ENCODE assay signal across 1 cellular context in the genomic region with DNA sequence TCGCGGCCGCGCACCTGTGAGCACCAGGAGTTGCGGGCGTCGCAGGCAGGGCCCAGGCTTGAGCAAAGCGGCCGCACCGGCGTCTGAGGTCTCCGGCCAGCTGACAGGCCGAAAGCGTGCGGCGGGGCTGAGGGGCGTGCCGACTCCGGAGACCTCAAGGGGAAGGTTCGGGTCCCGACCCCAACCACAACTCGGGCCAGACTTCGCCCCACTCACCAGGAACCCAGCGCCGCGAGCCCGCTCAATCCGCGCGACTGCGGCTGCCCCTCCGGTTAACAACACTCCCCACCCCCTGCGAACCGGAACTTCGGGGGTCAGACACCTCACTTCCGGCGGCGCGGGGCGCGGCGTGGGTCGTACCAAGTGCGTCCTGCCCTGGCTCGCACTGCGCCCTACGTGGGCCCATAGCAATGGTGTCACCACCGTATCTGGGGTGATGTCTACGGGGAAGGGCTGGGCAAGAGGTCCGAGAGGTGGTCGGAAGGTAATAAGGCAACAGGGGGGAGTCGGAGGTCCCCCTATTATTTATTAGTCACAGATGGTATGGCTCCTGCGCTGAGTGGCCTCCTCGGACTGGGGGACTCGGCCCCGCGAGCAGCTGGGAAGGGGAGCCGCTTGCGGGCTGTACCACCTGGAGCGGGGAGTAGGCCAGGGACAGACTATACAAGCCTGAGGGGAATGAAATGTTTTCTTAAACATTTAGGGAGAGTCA.
TF ChIP-seq lines count a peak whose summit lies in the region.

A gene (minus strand): TSS at position 280 of the 712 bp plus-strand sequence. CDS start 918 bp downstream, outside the sequence.

TF ChIP-seq in K562, 482 proteins besides CTCF, POLR2A, EP300 and RAD21 (continued from another document and continues in another):
- TF ChIP-seq, protein P1, sequence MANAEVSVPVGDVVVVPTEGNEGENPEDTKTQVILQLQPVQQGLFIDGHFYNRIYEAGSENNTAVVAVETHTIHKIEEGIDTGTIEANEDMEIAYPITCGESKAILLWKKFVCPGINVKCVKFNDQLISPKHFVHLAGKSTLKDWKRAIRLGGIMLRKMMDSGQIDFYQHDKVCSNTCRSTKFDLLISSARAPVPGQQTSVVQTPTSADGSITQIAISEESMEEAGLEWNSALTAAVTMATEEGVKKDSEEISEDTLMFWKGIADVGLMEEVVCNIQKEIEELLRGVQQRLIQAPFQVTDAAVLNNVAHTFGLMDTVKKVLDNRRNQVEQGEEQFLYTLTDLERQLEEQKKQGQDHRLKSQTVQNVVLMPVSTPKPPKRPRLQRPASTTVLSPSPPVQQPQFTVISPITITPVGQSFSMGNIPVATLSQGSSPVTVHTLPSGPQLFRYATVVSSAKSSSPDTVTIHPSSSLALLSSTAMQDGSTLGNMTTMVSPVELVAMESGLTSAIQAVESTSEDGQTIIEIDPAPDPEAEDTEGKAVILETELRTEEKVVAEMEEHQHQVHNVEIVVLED (CRISPR knock-in tag; IDR thresholded peaks at IDR 0.05), result peak; percentile 80
- peak; percentile 80; the same call in 1 of the 2 replicates for TF ChIP-seq ZNF717 (CRISPR knock-in tag; IDR thresholded peaks at IDR 0.05)
- peak; percentile 43 for TF ChIP-seq FUS (optimal IDR thresholded peaks at IDR 0.05; ENCODE audit: low read depth, low read length)
- TF ChIP-seq, protein P2, sequence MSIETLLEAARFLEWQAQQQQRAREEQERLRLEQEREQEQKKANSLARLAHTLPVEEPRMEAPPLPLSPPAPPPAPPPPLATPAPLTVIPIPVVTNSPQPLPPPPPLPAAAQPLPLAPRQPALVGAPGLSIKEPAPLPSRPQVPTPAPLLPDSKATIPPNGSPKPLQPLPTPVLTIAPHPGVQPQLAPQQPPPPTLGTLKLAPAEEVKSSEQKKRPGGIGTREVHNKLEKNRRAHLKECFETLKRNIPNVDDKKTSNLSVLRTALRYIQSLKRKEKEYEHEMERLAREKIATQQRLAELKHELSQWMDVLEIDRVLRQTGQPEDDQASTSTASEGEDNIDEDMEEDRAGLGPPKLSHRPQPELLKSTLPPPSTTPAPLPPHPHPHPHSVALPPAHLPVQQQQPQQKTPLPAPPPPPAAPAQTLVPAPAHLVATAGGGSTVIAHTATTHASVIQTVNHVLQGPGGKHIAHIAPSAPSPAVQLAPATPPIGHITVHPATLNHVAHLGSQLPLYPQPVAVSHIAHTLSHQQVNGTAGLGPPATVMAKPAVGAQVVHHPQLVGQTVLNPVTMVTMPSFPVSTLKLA (conservative IDR thresholded peaks at IDR 0.05), result peak; percentile 93 to 95
- peak; percentile 73; the same call in 1 of the 2 replicates for TF ChIP-seq PHF21A (IDR thresholded peaks at IDR 0.05; ENCODE audit: borderline replicate concordance, low read depth)
- TF ChIP-seq, protein P3, sequence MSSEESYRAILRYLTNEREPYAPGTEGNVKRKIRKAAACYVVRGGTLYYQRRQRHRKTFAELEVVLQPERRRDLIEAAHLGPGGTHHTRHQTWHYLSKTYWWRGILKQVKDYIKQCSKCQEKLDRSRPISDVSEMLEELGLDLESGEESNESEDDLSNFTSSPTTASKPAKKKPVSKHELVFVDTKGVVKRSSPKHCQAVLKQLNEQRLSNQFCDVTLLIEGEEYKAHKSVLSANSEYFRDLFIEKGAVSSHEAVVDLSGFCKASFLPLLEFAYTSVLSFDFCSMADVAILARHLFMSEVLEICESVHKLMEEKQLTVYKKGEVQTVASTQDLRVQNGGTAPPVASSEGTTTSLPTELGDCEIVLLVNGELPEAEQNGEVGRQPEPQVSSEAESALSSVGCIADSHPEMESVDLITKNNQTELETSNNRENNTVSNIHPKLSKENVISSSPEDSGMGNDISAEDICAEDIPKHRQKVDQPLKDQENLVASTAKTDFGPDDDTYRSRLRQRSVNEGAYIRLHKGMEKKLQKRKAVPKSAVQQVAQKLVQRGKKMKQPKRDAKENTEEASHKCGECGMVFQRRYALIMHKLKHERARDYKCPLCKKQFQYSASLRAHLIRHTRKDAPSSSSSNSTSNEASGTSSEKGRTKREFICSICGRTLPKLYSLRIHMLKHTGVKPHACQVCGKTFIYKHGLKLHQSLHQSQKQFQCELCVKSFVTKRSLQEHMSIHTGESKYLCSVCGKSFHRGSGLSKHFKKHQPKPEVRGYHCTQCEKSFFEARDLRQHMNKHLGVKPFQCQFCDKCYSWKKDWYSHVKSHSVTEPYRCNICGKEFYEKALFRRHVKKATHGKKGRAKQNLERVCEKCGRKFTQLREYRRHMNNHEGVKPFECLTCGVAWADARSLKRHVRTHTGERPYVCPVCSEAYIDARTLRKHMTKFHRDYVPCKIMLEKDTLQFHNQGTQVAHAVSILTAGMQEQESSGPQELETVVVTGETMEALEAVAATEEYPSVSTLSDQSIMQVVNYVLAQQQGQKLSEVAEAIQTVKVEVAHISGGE (CRISPR knock-in tag; IDR thresholded peaks at IDR 0.05), result peak in 1 of 3 experiments; percentile 78; a peak in 2 of 6 replicates
- TF ChIP-seq, protein P4, sequence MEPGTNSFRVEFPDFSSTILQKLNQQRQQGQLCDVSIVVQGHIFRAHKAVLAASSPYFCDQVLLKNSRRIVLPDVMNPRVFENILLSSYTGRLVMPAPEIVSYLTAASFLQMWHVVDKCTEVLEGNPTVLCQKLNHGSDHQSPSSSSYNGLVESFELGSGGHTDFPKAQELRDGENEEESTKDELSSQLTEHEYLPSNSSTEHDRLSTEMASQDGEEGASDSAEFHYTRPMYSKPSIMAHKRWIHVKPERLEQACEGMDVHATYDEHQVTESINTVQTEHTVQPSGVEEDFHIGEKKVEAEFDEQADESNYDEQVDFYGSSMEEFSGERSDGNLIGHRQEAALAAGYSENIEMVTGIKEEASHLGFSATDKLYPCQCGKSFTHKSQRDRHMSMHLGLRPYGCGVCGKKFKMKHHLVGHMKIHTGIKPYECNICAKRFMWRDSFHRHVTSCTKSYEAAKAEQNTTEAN (CRISPR knock-in tag; IDR thresholded peaks at IDR 0.05), result 0 out of 2 replicates have a peak, but pooled peaks have one; percentile 33
- TF ChIP-seq LEF1 (IDR thresholded peaks at IDR 0.05), result 0 out of 2 replicates have a peak, but pooled peaks have one; percentile 41
- TF ChIP-seq U2AF1 (optimal IDR thresholded peaks at IDR 0.05; ENCODE audit: low read depth, low read length), result no peak
- TF ChIP-seq PRMT5 (CRISPR knock-in tag; IDR thresholded peaks at IDR 0.05), result 0 out of 2 replicates have a peak, but pooled peaks have one; percentile 9
- TF ChIP-seq, protein P5, sequence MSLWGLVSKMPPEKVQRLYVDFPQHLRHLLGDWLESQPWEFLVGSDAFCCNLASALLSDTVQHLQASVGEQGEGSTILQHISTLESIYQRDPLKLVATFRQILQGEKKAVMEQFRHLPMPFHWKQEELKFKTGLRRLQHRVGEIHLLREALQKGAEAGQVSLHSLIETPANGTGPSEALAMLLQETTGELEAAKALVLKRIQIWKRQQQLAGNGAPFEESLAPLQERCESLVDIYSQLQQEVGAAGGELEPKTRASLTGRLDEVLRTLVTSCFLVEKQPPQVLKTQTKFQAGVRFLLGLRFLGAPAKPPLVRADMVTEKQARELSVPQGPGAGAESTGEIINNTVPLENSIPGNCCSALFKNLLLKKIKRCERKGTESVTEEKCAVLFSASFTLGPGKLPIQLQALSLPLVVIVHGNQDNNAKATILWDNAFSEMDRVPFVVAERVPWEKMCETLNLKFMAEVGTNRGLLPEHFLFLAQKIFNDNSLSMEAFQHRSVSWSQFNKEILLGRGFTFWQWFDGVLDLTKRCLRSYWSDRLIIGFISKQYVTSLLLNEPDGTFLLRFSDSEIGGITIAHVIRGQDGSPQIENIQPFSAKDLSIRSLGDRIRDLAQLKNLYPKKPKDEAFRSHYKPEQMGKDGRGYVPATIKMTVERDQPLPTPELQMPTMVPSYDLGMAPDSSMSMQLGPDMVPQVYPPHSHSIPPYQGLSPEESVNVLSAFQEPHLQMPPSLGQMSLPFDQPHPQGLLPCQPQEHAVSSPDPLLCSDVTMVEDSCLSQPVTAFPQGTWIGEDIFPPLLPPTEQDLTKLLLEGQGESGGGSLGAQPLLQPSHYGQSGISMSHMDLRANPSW (CRISPR knock-in tag; IDR thresholded peaks at IDR 0.05), result 0 out of 2 replicates have a peak, but pooled peaks have one; percentile 15
- TF ChIP-seq, protein P6, sequence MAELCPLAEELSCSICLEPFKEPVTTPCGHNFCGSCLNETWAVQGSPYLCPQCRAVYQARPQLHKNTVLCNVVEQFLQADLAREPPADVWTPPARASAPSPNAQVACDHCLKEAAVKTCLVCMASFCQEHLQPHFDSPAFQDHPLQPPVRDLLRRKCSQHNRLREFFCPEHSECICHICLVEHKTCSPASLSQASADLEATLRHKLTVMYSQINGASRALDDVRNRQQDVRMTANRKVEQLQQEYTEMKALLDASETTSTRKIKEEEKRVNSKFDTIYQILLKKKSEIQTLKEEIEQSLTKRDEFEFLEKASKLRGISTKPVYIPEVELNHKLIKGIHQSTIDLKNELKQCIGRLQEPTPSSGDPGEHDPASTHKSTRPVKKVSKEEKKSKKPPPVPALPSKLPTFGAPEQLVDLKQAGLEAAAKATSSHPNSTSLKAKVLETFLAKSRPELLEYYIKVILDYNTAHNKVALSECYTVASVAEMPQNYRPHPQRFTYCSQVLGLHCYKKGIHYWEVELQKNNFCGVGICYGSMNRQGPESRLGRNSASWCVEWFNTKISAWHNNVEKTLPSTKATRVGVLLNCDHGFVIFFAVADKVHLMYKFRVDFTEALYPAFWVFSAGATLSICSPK (IDR thresholded peaks at IDR 0.05; ENCODE audit: borderline replicate concordance), result no peak
- TF ChIP-seq GABPB1 (CRISPR knock-in tag; IDR thresholded peaks at IDR 0.05), result peak; percentile 96
- TF ChIP-seq CREB1 (IDR thresholded peaks at IDR 0.05), result peak; percentile 76
- peak; percentile 89 for TF ChIP-seq CREB1 (CRISPR knock-in tag; IDR thresholded peaks at IDR 0.05)
- TF ChIP-seq L3MBTL2 (IDR thresholded peaks at IDR 0.05), result peak; percentile 11
- TF ChIP-seq NONO (IDR thresholded peaks at IDR 0.05; ENCODE audit: low read depth in 2 of 2, low read length in 1 of 2), result peak; percentile 30 to 99; a peak in 3 of 4 replicates
- TF ChIP-seq, protein P7, sequence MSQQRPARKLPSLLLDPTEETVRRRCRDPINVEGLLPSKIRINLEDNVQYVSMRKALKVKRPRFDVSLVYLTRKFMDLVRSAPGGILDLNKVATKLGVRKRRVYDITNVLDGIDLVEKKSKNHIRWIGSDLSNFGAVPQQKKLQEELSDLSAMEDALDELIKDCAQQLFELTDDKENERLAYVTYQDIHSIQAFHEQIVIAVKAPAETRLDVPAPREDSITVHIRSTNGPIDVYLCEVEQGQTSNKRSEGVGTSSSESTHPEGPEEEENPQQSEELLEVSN (IDR thresholded peaks at IDR 0.05; ENCODE audit: borderline replicate concordance in 1 of 2, extremely low read depth in 1 of 2, insufficient read depth in 1 of 2, insufficient read length in 1 of 2, low read depth in 1 of 2, low read length in 1 of 2, poor library complexity in 1 of 2, severe bottlenecking in 1 of 2), result peak in 1 of 2 experiments; percentile 47
- peak; percentile 96 for TF ChIP-seq POLR2G (IDR thresholded peaks at IDR 0.05; ENCODE audit: low read depth, low read length)
- 0 out of 2 replicates have a peak, but pooled peaks have one; percentile 44 for TF ChIP-seq DMBX1 (CRISPR knock-in tag; IDR thresholded peaks at IDR 0.05; ENCODE audit: borderline replicate concordance)
- TF ChIP-seq SIN3A (IDR thresholded peaks at IDR 0.05; ENCODE audit: borderline replicate concordance in 2 of 2, control insufficient read depth in 1 of 2, low read depth in 2 of 2, low read length in 2 of 2), result peak; percentile 85 to 96
- TF ChIP-seq, protein P8, sequence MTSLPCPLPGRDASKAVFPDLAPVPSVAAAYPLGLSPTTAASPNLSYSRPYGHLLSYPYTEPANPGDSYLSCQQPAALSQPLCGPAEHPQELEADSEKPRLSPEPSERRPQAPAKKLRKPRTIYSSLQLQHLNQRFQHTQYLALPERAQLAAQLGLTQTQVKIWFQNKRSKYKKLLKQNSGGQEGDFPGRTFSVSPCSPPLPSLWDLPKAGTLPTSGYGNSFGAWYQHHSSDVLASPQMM (CRISPR knock-in tag; IDR thresholded peaks at IDR 0.05), result no peak
- TF ChIP-seq, protein P9, sequence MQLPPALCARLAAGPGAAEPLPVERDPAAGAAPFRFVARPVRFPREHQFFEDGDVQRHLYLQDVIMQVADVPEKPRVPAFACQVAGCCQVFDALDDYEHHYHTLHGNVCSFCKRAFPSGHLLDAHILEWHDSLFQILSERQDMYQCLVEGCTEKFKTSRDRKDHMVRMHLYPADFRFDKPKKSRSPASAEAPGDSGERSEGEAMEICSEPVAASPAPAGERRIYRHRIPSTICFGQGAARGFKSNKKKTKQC (CRISPR knock-in tag; IDR thresholded peaks at IDR 0.05), result peak; percentile 47; the same call in 1 of the 2 replicates
- TF ChIP-seq DACH1 (IDR thresholded peaks at IDR 0.05; ENCODE audit: partially characterized antibody), result peak; percentile 92
- TF ChIP-seq NR2C2 (CRISPR knock-in tag; IDR thresholded peaks at IDR 0.05), result peak; percentile 83; the same call in 1 of the 2 replicates
- peak; percentile 98 for TF ChIP-seq NR2C2 (tag; IDR thresholded peaks at IDR 0.05)
- TF ChIP-seq, protein P10, sequence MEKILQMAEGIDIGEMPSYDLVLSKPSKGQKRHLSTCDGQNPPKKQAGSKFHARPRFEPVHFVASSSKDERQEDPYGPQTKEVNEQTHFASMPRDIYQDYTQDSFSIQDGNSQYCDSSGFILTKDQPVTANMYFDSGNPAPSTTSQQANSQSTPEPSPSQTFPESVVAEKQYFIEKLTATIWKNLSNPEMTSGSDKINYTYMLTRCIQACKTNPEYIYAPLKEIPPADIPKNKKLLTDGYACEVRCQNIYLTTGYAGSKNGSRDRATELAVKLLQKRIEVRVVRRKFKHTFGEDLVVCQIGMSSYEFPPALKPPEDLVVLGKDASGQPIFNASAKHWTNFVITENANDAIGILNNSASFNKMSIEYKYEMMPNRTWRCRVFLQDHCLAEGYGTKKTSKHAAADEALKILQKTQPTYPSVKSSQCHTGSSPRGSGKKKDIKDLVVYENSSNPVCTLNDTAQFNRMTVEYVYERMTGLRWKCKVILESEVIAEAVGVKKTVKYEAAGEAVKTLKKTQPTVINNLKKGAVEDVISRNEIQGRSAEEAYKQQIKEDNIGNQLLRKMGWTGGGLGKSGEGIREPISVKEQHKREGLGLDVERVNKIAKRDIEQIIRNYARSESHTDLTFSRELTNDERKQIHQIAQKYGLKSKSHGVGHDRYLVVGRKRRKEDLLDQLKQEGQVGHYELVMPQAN (IDR thresholded peaks at IDR 0.05; ENCODE audit: borderline replicate concordance), result peak; percentile 89; the same call in 1 of the 2 replicates
- TF ChIP-seq ZNF282 (CRISPR knock-in tag; IDR thresholded peaks at IDR 0.05), result peak; percentile 94; the same call in 1 of the 2 replicates
- peak; percentile 76 for TF ChIP-seq MYC (IDR thresholded peaks at IDR 0.05; ENCODE audit: low read depth, low read length)
- TF ChIP-seq MYC (CRISPR knock-in tag; IDR thresholded peaks at IDR 0.05; ENCODE audit: borderline replicate concordance, low read depth), result peak; percentile 89; the same call in 1 of the 2 replicates
- TF ChIP-seq, protein P11, sequence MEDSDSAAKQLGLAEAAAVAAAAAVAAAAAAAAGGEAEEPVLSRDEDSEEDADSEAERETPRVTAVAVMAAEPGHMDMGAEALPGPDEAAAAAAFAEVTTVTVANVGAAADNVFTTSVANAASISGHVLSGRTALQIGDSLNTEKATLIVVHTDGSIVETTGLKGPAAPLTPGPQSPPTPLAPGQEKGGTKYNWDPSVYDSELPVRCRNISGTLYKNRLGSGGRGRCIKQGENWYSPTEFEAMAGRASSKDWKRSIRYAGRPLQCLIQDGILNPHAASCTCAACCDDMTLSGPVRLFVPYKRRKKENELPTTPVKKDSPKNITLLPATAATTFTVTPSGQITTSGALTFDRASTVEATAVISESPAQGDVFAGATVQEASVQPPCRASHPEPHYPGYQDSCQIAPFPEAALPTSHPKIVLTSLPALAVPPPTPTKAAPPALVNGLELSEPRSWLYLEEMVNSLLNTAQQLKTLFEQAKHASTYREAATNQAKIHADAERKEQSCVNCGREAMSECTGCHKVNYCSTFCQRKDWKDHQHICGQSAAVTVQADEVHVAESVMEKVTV (CRISPR knock-in tag; IDR thresholded peaks at IDR 0.05), result peak; percentile 44; the same call in 1 of the 2 replicates
- TF ChIP-seq NFE2L1 (tag; IDR thresholded peaks at IDR 0.05; ENCODE audit: borderline replicate concordance, low read depth), result no peak
- peak; percentile 82 for TF ChIP-seq TAF9B (IDR thresholded peaks at IDR 0.05; ENCODE audit: partially characterized antibody)
